14 cellular contexts compared by ENCODE assay signal in the genomic region with DNA sequence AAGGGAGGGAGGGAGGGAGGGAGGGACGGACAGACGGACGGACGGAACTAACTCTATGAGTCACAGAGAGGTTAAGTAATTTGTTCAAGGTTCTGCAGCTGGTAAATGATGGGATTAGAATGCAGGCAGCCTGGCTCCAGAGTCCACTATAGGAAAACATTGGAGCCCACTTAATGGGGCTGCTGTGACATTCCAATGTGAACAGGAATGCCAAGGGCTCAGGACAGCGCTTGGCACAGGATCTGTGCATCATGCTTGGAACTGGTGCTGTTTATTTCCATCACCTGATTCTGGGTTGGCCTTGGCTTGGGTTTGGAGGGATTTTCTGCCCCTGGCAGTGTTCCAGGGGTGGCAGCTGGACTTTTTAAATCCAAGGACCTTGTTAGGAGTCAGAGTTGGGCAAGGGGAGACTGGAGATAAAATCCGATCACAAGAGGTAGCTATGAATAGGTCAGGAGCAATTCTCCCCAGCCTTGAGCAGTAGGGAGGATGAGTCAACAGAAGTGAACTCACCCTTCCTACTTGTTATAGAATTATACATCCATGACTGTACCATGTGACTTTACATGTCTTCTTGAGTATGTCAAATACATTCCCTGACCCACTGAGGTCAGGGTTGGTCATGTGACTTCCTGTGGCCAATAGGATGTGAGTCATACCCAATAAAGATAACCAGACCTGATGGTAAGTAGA. TPM values are rescaled to one million over a fixed set of nuclear protein-coding genes. Genes with fewer than 3 reads are reported as not detected.
DNase-seq lines count a peak whose midpoint lies in the region; ATAC-seq and TF ChIP-seq lines count a peak whose summit lies in the region.
"Had no signal": no experiment of that assay in that cellular context is flagged by ENCODE, and none has a peak within 500 bp of the region (broad histone marks: within the 10 kb centered on the region; RNA-seq: fewer than 3 reads in every experiment).

No MANE protein-coding gene starts in this region.

- CTCF ChIA-PET in mammary epithelial cell (lab: Charles Lee; ENCODE audit: low non-redundant PET) = interaction anchor here (0.5 to 1.4 kb wide), 5 partner anchors 57 to 248 kb away, joined by 3 to 21 read pairs (median 5); no protein-coding TSS in a partner anchor

- no peak overlapping the region for H3K27ac Mint-ChIP-seq in T-helper 17 cell

- peak overlapping the region; percentile 37 for H3K4me2 ChIP-seq in mammary epithelial cell (ENCODE audit: insufficient read depth, low read depth, low read length)
- no peak overlapping the region for H3K4me2 ChIP-seq in Karpas-422 (ENCODE audit: low read depth, low read length, poor library complexity, severe bottlenecking)
- H3K4me2 ChIP-seq: KMS-11 had no signal

- H3K4me3 ChIP-seq in mammary epithelial cell (replicated peaks in 1 of 3; ENCODE audit: insufficient read depth in 1 of 3, low read depth in 2 of 3, low read length in 3 of 3) = no peak overlapping the region
- no peak overlapping the region for H3K4me3 ChIP-seq in right lobe of liver
- H3K4me3 ChIP-seq in Karpas-422 (ENCODE audit: low read length) = no peak overlapping the region

- H3K27ac ChIP-seq in mammary epithelial cell (ENCODE audit: insufficient read depth, low read depth, low read length) = peak overlapping the region; percentile 45
- no peak overlapping the region for H3K27ac ChIP-seq in right lobe of liver
- H3K27ac ChIP-seq in Karpas-422 (ENCODE audit: low read length) = no peak overlapping the region
- H3K27ac ChIP-seq: KMS-11 had no signal

- no peaks in the 10 kb centered on the region for H4K20me1 ChIP-seq in mammary epithelial cell (ENCODE audit: insufficient read depth, low read length)
- no peaks in the 10 kb centered on the region for H4K20me1 ChIP-seq in Karpas-422 (ENCODE audit: insufficient read depth, low read depth, low read length)

- 0% methylated on average over 1 of the region's 6 CpGs for WGBS in mammary epithelial cell (ENCODE audit: low coverage, missing lambda C conversion rate)
- 57% methylated on average over 3 of the region's 6 CpGs for WGBS in right lobe of liver (ENCODE audit: insufficient coverage, low coverage, low lambda C conversion rate, missing lambda C conversion rate)

- H3K36me3 ChIP-seq in mammary epithelial cell (ENCODE audit: insufficient read depth, low read length) (no peaks in the 10 kb centered on the region), right lobe of liver (no peaks in the 10 kb centered on the region), Karpas-422 (ENCODE audit: insufficient read depth, low read length) (no peaks in the 10 kb centered on the region)

- ATAC-seq in right lobe of liver (peak in 3 of 4 donors; percentile 50 to 83 (median 75)), T-helper 17 cell (no peak)
- ATAC-seq: activated CD4-positive, CD25-positive, alpha-beta regulatory T cell treated with anti-CD3 and anti-CD28 coated beads, Interleukin-2, amount 50 U/mL, for 24 hours had no signal

- peaks cover 13% of the 10 kb centered on the region for H3K9me3 ChIP-seq in mammary epithelial cell (replicated peaks; ENCODE audit: insufficient read depth, low read length)
- no peaks in the 10 kb centered on the region for H3K9me3 ChIP-seq in right lobe of liver
- no peaks in the 10 kb centered on the region; the same call in 1 of the 2 replicates for H3K9me3 ChIP-seq in Karpas-422 (ENCODE audit: low read length)
- H3K9me3 ChIP-seq in T-helper 17 cell (ENCODE audit: control insufficient read depth, low read length, poor library complexity, severe bottlenecking) = peaks cover 5% of the 10 kb centered on the region

- H3K9ac ChIP-seq in mammary epithelial cell (ENCODE audit: insufficient read depth, low read length) = no peak overlapping the region
- no peak overlapping the region for H3K9ac ChIP-seq in Karpas-422 (ENCODE audit: low read length)
- H3K9ac ChIP-seq: KMS-11 had no signal

- no peak overlapping the region for H3K4me3 Mint-ChIP-seq in T-helper 17 cell

- TF ChIP-seq CTCF in mammary epithelial cell (conservative IDR thresholded peaks at IDR 0.05 in 1 of 2, IDR thresholded peaks at IDR 0.05 in 1 of 2; ENCODE audit: extremely low read depth in 1 of 2, insufficient read depth in 1 of 2, low read depth in 1 of 2, low read length in 2 of 2) = no peak
- TF ChIP-seq CTCF in right lobe of liver (IDR thresholded peaks at IDR 0.05) = no peak

- peaks cover 8% of the 10 kb centered on the region for H3K27me3 Mint-ChIP-seq in T-helper 17 cell

- peak; percentile 79 for DNase-seq in AG08396 (ENCODE audit: low spot score)
- DNase-seq in LoVo (ENCODE audit: low spot score) = peak; percentile 51
- peak; percentile 94 for DNase-seq in mammary epithelial cell
- DNase-seq in right lobe of liver = no peak
- DNase-seq in SHP77 (lab: John Stamatoyannopoulos, UW) = no peak
- DNase-seq in stimulated activated CD4-positive, alpha-beta T cell treated with anti-CD3 and anti-CD28 coated beads, Interleukin-15, amount 100 ng/mL, for 24 hours = no peak
- no peak for DNase-seq in Karpas-422
- no peak for DNase-seq in T-helper 17 cell
- DNase-seq: DMS79 had no signal

- intact Hi-C loops in mammary epithelial cell (cut with micrococcal nuclease) (no loop called here), right lobe of liver (cut with DNase I) (loop anchor here (10.0 kb wide), 3 partner anchors 56 to 206 kb away; partner anchors contain the start of genes PNMA8B (in 1 of the 2) and PPP5C (in 1 of the 2))

- BruUV-seq in mammary epithelial cell (replicated peaks; lab: Mats Ljungman, UMichigan) = no TSS peak

- in situ Hi-C loops in mammary epithelial cell (cut with MboI; ENCODE audit: low sequenced_read_pairs in 2 of 2) = loop anchor here (10.0 kb wide), 3 partner anchors 86 to 226 kb away; no protein-coding TSS in a partner anchor

- H3K36me3 Mint-ChIP-seq in T-helper 17 cell (ENCODE audit: low read depth) = no peaks in the 10 kb centered on the region

- H3K79me2 ChIP-seq in mammary epithelial cell (ENCODE audit: insufficient read depth, low read length) (no peaks in the 10 kb centered on the region), Karpas-422 (ENCODE audit: low read length) (no peaks in the 10 kb centered on the region)

- H3K27me3 ChIP-seq in mammary epithelial cell (ENCODE audit: insufficient read depth, low read length) = no peaks in the 10 kb centered on the region
- no peaks in the 10 kb centered on the region for H3K27me3 ChIP-seq in right lobe of liver
- H3K27me3 ChIP-seq in Karpas-422 (ENCODE audit: low read length) = no peaks in the 10 kb centered on the region

- dilution Hi-C loops in mammary epithelial cell (cut with HindIII; ENCODE audit: low sequenced_read_pairs) = no loop called here

- H2AFZ ChIP-seq in mammary epithelial cell (ENCODE audit: low read depth, low read length) (peak overlapping the region; percentile 46), Karpas-422 (ENCODE audit: low read length) (no peak overlapping the region)

- no peaks in the 10 kb centered on the region for H3K4me1 Mint-ChIP-seq in T-helper 17 cell

- no peak for TF ChIP-seq POLR2A in right lobe of liver (IDR thresholded peaks at IDR 0.05)

- H3K4me1 ChIP-seq in mammary epithelial cell (ENCODE audit: insufficient read depth, low read length) = peaks cover 10% of the 10 kb centered on the region
- H3K4me1 ChIP-seq in right lobe of liver = no peaks in the 10 kb centered on the region
- no peaks in the 10 kb centered on the region for H3K4me1 ChIP-seq in Karpas-422 (ENCODE audit: low read length)

- H3K9me2 ChIP-seq in Karpas-422 (replicated peaks; ENCODE audit: insufficient read depth, low read length) = no peaks in the 10 kb centered on the region

RNA-seq across cellular contexts. Expression of gene HIF3A, which starts 7.8 kb away (rescaled TPM):
- total RNA-seq in mammary epithelial cell (not detected), right lobe of liver (1 to 10 TPM in 5 of 6 experiments, under 1 TPM in 1; 0.47 to 9.2 (median 4.5) TPM), T-helper 17 cell (not detected)
- polyA plus RNA-seq in mammary epithelial cell = 0.05 TPM
- polyA minus RNA-seq in mammary epithelial cell = not detected
- total RNA-seq in Karpas-422 (2014; rRNA removed; shearing (Covaris generic); ENCODE audit: low replicate concordance) = not detected in 2 replicates

RNA-seq across cellular contexts. Expression of gene PPP5C, which starts 57.8 kb away (rescaled TPM):
- total RNA-seq in mammary epithelial cell (10 to 100 TPM; 49.0 to 69.7 TPM), right lobe of liver (10 to 100 TPM; 23.9 to 47.8 (median 36.0) TPM), T-helper 17 cell (10 to 100 TPM; 34.8 to 42.8 TPM)
- polyA plus RNA-seq in mammary epithelial cell = 116 TPM
- polyA minus RNA-seq in mammary epithelial cell = 245 TPM
- 31.1 and 57.5 TPM in 2 replicates for total RNA-seq in Karpas-422 (2014; rRNA removed; shearing (Covaris generic); ENCODE audit: low replicate concordance)

RNA-seq across cellular contexts. Expression of gene IGFL1, which starts 59.5 kb away (rescaled TPM):
- total RNA-seq in mammary epithelial cell = 1 to 10 TPM in 1 of 2 donors, under 1 TPM in 1; 0.67 to 8.7 TPM
- polyA plus RNA-seq in mammary epithelial cell = 2.4 TPM
- not detected for polyA minus RNA-seq in mammary epithelial cell
- total RNA-seq in right lobe of liver = not detected
- total RNA-seq in Karpas-422 (2014; rRNA removed; shearing (Covaris generic); ENCODE audit: low replicate concordance) = not detected in 2 replicates
- total RNA-seq in T-helper 17 cell = not detected
- total RNA-seq: cerebellum, subcutaneous adipose tissue had no signal
- polyA plus RNA-seq: neural cell had no signal

Comparison
In these comparisons a context has a peak if more than half of its experiments do, and no peak if none do; other contexts are left out.
1. DNase-seq: peak in AG08396 (single experiment), LoVo (single experiment) and mammary epithelial cell (single experiment); none in right lobe of liver (0 of 3), SHP77 (0 of 2), stimulated activated CD4-positive, alpha-beta T cell treated with anti-CD3 and anti-CD28 coated beads, Interleukin-15, amount 100 ng/mL, for 24 hours (single experiment), Karpas-422 (single experiment) and T-helper 17 cell (0 of 3).